ENCODE assay signal across 8 cellular contexts in genomic region chr11:116930177-116930576, GRCh38.
DNase-seq lines count a peak whose midpoint lies in the region; ATAC-seq and TF ChIP-seq lines count a peak whose summit lies in the region.

No MANE protein-coding gene starts in this region.

- whole genome bisulfite sequencing in neuronal stem cell (ENCODE audit: extremely low coverage in 2 of 2, insufficient read length in 2 of 2, insufficient replicate concordance in 1 of 2), 2 donors, result no CpG with 5 or more reads among the region's 4 CpGs

- peak overlapping the region; percentile 76 for H3K4me3 Mint-ChIP-seq in activated naive CD4-positive, alpha-beta T cell treated with anti-CD3 and anti-CD28 coated beads, Interleukin-2, amount 50 U/mL, for 24 hours
- peak overlapping the region; percentile 47 for H3K4me3 Mint-ChIP-seq in stimulated activated naive CD8-positive, alpha-beta T cell treated with anti-CD3 and anti-CD28 coated beads, Interleukin-15, Interleukin-2, amounts not matched to agents 100 ng/mL and 50 ng/mL, for 24 hours

- no peak overlapping the region for H2BK5ac ChIP-seq in neuronal stem cell (ENCODE audit: low read length)

- no peak overlapping the region for H3K9ac ChIP-seq in neuronal stem cell (ENCODE audit: low read depth, low read length, poor library complexity)

- TF ChIP-seq CTCF in gastrocnemius medialis (IDR thresholded peaks at IDR 0.05 in 4 of 5, conservative IDR thresholded peaks at IDR 0.05 in 1 of 5), result no peak

- DNase-seq in activated gamma-delta T cell treated with Interleukin-2 at 50 U/mL for 16 hours (peak; percentile 35), activated gamma-delta T cell (lab: John Stamatoyannopoulos, UW) (no peak), iPS-NIHi7 (ENCODE audit: extremely low spot score) (peak; percentile 29), gastrocnemius medialis (no peak), neuronal stem cell (ENCODE audit: low spot score) (no peak)

- H3K4ac ChIP-seq in neuronal stem cell (ENCODE audit: low read length), result no peak overlapping the region

- no peaks in the 10 kb centered on the region for H3K27me3 Mint-ChIP-seq in activated naive CD4-positive, alpha-beta T cell treated with anti-CD3 and anti-CD28 coated beads, Interleukin-2, amount 50 U/mL, for 24 hours
- H3K27me3 Mint-ChIP-seq in stimulated activated naive CD8-positive, alpha-beta T cell treated with anti-CD3 and anti-CD28 coated beads, Interleukin-15, Interleukin-2, amounts not matched to agents 100 ng/mL and 50 ng/mL, for 24 hours, result no peaks in the 10 kb centered on the region

- peak overlapping the region; percentile 87 for H3K27ac Mint-ChIP-seq in activated naive CD4-positive, alpha-beta T cell treated with anti-CD3 and anti-CD28 coated beads, Interleukin-2, amount 50 U/mL, for 24 hours
- peak overlapping the region; percentile 90 for H3K27ac Mint-ChIP-seq in stimulated activated naive CD8-positive, alpha-beta T cell treated with anti-CD3 and anti-CD28 coated beads, Interleukin-15, Interleukin-2, amounts not matched to agents 100 ng/mL and 50 ng/mL, for 24 hours

- no peak overlapping the region for H3K23ac ChIP-seq in neuronal stem cell (ENCODE audit: low read depth, low read length, poor library complexity)

- no peaks in the 10 kb centered on the region for H3K27me3 ChIP-seq in gastrocnemius medialis
- H3K27me3 ChIP-seq in neuronal stem cell (ENCODE audit: control insufficient read depth in 3 of 3, insufficient read depth in 3 of 3, low read depth in 1 of 3, low read length in 3 of 3), result no peaks in the 10 kb centered on the region

- H2BK12ac ChIP-seq in neuronal stem cell (ENCODE audit: low read length), result no peak overlapping the region

- H2BK15ac ChIP-seq in neuronal stem cell (ENCODE audit: low read length), result no peak overlapping the region

- no peak overlapping the region for H2AFZ ChIP-seq in neuronal stem cell (ENCODE audit: low read length)

- no peak overlapping the region for H3K4me2 ChIP-seq in neuronal stem cell (ENCODE audit: insufficient read depth, low read length, poor library complexity, severe bottlenecking)

- H3K4me1 Mint-ChIP-seq in activated naive CD4-positive, alpha-beta T cell treated with anti-CD3 and anti-CD28 coated beads, Interleukin-2, amount 50 U/mL, for 24 hours, result peaks cover 90% of the 10 kb centered on the region
- H3K4me1 Mint-ChIP-seq in stimulated activated naive CD8-positive, alpha-beta T cell treated with anti-CD3 and anti-CD28 coated beads, Interleukin-15, Interleukin-2, amounts not matched to agents 100 ng/mL and 50 ng/mL, for 24 hours (ENCODE audit: low read depth), result peaks cover 87% of the 10 kb centered on the region

- no peak overlapping the region for H3K14ac ChIP-seq in neuronal stem cell (ENCODE audit: low read length)

- H3K9me3 ChIP-seq in gastrocnemius medialis (no peaks in the 10 kb centered on the region), neuronal stem cell (replicated peaks in 1 of 2; ENCODE audit: control insufficient read depth in 2 of 2, insufficient read depth in 1 of 2, low read depth in 1 of 2, low read length in 2 of 2) (no peaks in the 10 kb centered on the region)

- peak overlapping the region in 2 of 4 donors; percentile 10 to 48 for H3K27ac ChIP-seq in gastrocnemius medialis
- no peak overlapping the region for H3K27ac ChIP-seq in neuronal stem cell (replicated peaks; ENCODE audit: low read length)

- no peak overlapping the region for H3K18ac ChIP-seq in neuronal stem cell (ENCODE audit: low read length)

- H3K4me1 ChIP-seq in gastrocnemius medialis, result peaks cover 39 to 42% of the 10 kb centered on the region in 2 donors
- peaks cover 4 to 12% of the 10 kb centered on the region in 2 donors for H3K4me1 ChIP-seq in neuronal stem cell (ENCODE audit: control insufficient read depth in 2 of 2, insufficient read depth in 1 of 2, low read depth in 1 of 2, low read length in 2 of 2)

- H3K4me3 ChIP-seq in gastrocnemius medialis (peak overlapping the region in 2 of 4 donors; percentile 5 to 28), neuronal stem cell (ENCODE audit: low read length in 2 of 2) (no peak overlapping the region)

- H3K9me3 Mint-ChIP-seq in activated naive CD4-positive, alpha-beta T cell treated with anti-CD3 and anti-CD28 coated beads, Interleukin-2, amount 50 U/mL, for 24 hours, result peaks cover 8% of the 10 kb centered on the region
- H3K9me3 Mint-ChIP-seq in stimulated activated naive CD8-positive, alpha-beta T cell treated with anti-CD3 and anti-CD28 coated beads, Interleukin-15, Interleukin-2, amounts not matched to agents 100 ng/mL and 50 ng/mL, for 24 hours, result peaks cover 12% of the 10 kb centered on the region

- intact Hi-C loops in gastrocnemius medialis (cut with DNase I; ENCODE audit: low total_unique reads), result no loop called here

- no peaks in the 10 kb centered on the region for H3K79me1 ChIP-seq in neuronal stem cell (ENCODE audit: low read depth, low read length)

- peaks cover 0 to 4% of the 10 kb centered on the region in 2 donors for H3K36me3 ChIP-seq in gastrocnemius medialis
- H3K36me3 ChIP-seq in neuronal stem cell (replicated peaks in 1 of 2; ENCODE audit: control insufficient read depth in 2 of 2, insufficient read depth in 2 of 2, low read length in 2 of 2), result peaks cover 1 to 21% of the 10 kb centered on the region in 2 donors

- no peak overlapping the region for H4K91ac ChIP-seq in neuronal stem cell (ENCODE audit: low read depth, low read length, poor library complexity)

- no peak for TF ChIP-seq POLR2A in gastrocnemius medialis (IDR thresholded peaks at IDR 0.05)

- no peak overlapping the region for H4K8ac ChIP-seq in neuronal stem cell (ENCODE audit: low read depth, low read length)

- peaks cover 12% of the 10 kb centered on the region for H3K36me3 Mint-ChIP-seq in activated naive CD4-positive, alpha-beta T cell treated with anti-CD3 and anti-CD28 coated beads, Interleukin-2, amount 50 U/mL, for 24 hours
- peaks cover 24% of the 10 kb centered on the region for H3K36me3 Mint-ChIP-seq in stimulated activated naive CD8-positive, alpha-beta T cell treated with anti-CD3 and anti-CD28 coated beads, Interleukin-15, Interleukin-2, amounts not matched to agents 100 ng/mL and 50 ng/mL, for 24 hours (ENCODE audit: low read depth)

- in situ Hi-C loops in gastrocnemius medialis (cut with MboI; ENCODE audit: low sequenced_read_pairs in 4 of 4), result no loop called here

- no peak overlapping the region for H2AK5ac ChIP-seq in neuronal stem cell (ENCODE audit: low read depth, low read length)

- no peak for ATAC-seq in GM21825 (IDR thresholded peaks at IDR 0.05; ENCODE audit: unreplicated experiment)
- ATAC-seq in gastrocnemius medialis, result no peak

- H2BK120ac ChIP-seq in neuronal stem cell (ENCODE audit: low read depth, low read length), result no peak overlapping the region

Comparison
In these comparisons a context has a peak if more than half of its experiments do, and no peak if none do; other contexts are left out.
1. DNase-seq: peak in activated gamma-delta T cell treated with Interleukin-2 at 50 U/mL for 16 hours (single experiment) and iPS-NIHi7 (single experiment); none in activated gamma-delta T cell (single experiment), gastrocnemius medialis (0 of 2) and neuronal stem cell (single experiment).